ENCODE assay signal across 23 cellular contexts in genomic region chr10:102407641-102407943, GRCh38. TPM values are rescaled to one million over a fixed set of nuclear protein-coding genes. Genes with fewer than 3 reads are reported as not detected.
DNase-seq lines count a peak whose midpoint lies in the region; ATAC-seq and TF ChIP-seq lines count a peak whose summit lies in the region.
"Had no signal": no experiment of that assay in that cellular context is flagged by ENCODE, and none has a peak within 500 bp of the region (broad histone marks: within the 10 kb centered on the region; RNA-seq: fewer than 3 reads in every experiment).

No MANE protein-coding gene starts in this region.

- no peaks in the 10 kb centered on the region for H3K9me3 ChIP-seq in muscle layer of duodenum (ENCODE audit: control insufficient read depth in 1 of 2, low read length in 2 of 2)
- no peaks in the 10 kb centered on the region for H3K9me3 ChIP-seq in transverse colon
- no peaks in the 10 kb centered on the region for H3K9me3 ChIP-seq in thyroid gland
- H3K9me3 ChIP-seq: BLaER1 treated with 17β-estradiol and CSF1 and Interleukin-3, amounts not matched to agents 10 nM and 100 nM; heart left ventricle; left lung; pancreas had no signal

- H3K27me3 ChIP-seq in muscle layer of duodenum (ENCODE audit: low read depth, low read length) (peaks cover 30% of the 10 kb centered on the region), transverse colon (peaks cover 50% of the 10 kb centered on the region), thyroid gland (peaks cover 21% of the 10 kb centered on the region)

- intact Hi-C loops in transverse colon (cut with DNase I; ENCODE audit: low total_unique reads) (no loop called here), thyroid gland (cut with DNase I) (no loop called here)

- peaks cover 24% of the 10 kb centered on the region for H3K27me3 Mint-ChIP-seq in activated T-cell treated with anti-CD3 and anti-CD28 coated beads, Interleukin-2, amount 50 U/mL, for 24 hours
- peaks cover 7% of the 10 kb centered on the region for H3K27me3 Mint-ChIP-seq in activated T-cell treated with anti-CD3 and anti-CD28 coated beads, Interleukin-2, amount 50 U/mL, for 72 hours (ENCODE audit: low read depth)
- H3K27me3 Mint-ChIP-seq in activated naive CD8-positive, alpha-beta T cell treated with anti-CD3 and anti-CD28 coated beads for 36 hours, result peaks cover 7% of the 10 kb centered on the region

- no peaks in the 10 kb centered on the region for H3K9me3 Mint-ChIP-seq in activated T-cell treated with anti-CD3 and anti-CD28 coated beads, Interleukin-2, amount 50 U/mL, for 24 hours
- no peaks in the 10 kb centered on the region for H3K9me3 Mint-ChIP-seq in activated T-cell treated with anti-CD3 and anti-CD28 coated beads, Interleukin-2, amount 50 U/mL, for 72 hours
- H3K9me3 Mint-ChIP-seq in activated naive CD8-positive, alpha-beta T cell treated with anti-CD3 and anti-CD28 coated beads for 36 hours, result no peaks in the 10 kb centered on the region

- peaks cover 18% of the 10 kb centered on the region for H3K36me3 Mint-ChIP-seq in activated T-cell treated with anti-CD3 and anti-CD28 coated beads, Interleukin-2, amount 50 U/mL, for 24 hours (ENCODE audit: low read depth)
- peaks cover 0 to 2% of the 10 kb centered on the region in 2 donors for H3K36me3 Mint-ChIP-seq in activated T-cell treated with anti-CD3 and anti-CD28 coated beads, Interleukin-2, amount 50 U/mL, for 72 hours (ENCODE audit: insufficient read depth in 2 of 2)
- H3K36me3 Mint-ChIP-seq in activated naive CD8-positive, alpha-beta T cell treated with anti-CD3 and anti-CD28 coated beads for 36 hours, result peaks cover 1% of the 10 kb centered on the region

- no peak for ATAC-seq in activated T-cell treated with anti-CD3 and anti-CD28 coated beads, Interleukin-2, amount 50 U/mL, for 72 hours (replicated peaks in 1 of 2)
- no peak for ATAC-seq in GM21737 (IDR thresholded peaks at IDR 0.05; ENCODE audit: unreplicated experiment)
- ATAC-seq: heart left ventricle, left lung, pancreas, PC-3, sciatic nerve had no signal

- TF ChIP-seq CTCF in transverse colon (IDR thresholded peaks at IDR 0.05) (no peak), thyroid gland (IDR thresholded peaks at IDR 0.05) (no peak)

- peak overlapping the region; percentile 87 for H3K27ac Mint-ChIP-seq in activated T-cell treated with anti-CD3 and anti-CD28 coated beads, Interleukin-2, amount 50 U/mL, for 24 hours
- no peak overlapping the region for H3K27ac Mint-ChIP-seq in activated T-cell treated with anti-CD3 and anti-CD28 coated beads, Interleukin-2, amount 50 U/mL, for 72 hours
- peak overlapping the region; percentile 22 for H3K27ac Mint-ChIP-seq in activated naive CD8-positive, alpha-beta T cell treated with anti-CD3 and anti-CD28 coated beads for 36 hours

- H3K27ac ChIP-seq in muscle layer of duodenum (ENCODE audit: low read length) (peak overlapping the region; percentile 86), transverse colon (peak overlapping the region; percentile 68 to 99 (median 90)), thyroid gland (no peak overlapping the region)
- H3K27ac ChIP-seq: BLaER1 treated with 17β-estradiol and CSF1 and Interleukin-3, amounts not matched to agents 10 nM and 100 nM; left lung; pancreas had no signal

- peaks cover 0 to 50% of the 10 kb centered on the region in 2 donors for H3K4me1 ChIP-seq in muscle layer of duodenum (ENCODE audit: control insufficient read depth in 1 of 2, insufficient read depth in 2 of 2, low read length in 2 of 2)
- H3K4me1 ChIP-seq in transverse colon, result peaks cover 11 to 21% (median 18%) of the 10 kb centered on the region in 4 donors
- peaks cover 4 to 19% of the 10 kb centered on the region in 2 donors for H3K4me1 ChIP-seq in thyroid gland
- H3K4me1 ChIP-seq: pancreas had no signal

- no peak overlapping the region for H3K4me3 Mint-ChIP-seq in activated T-cell treated with anti-CD3 and anti-CD28 coated beads, Interleukin-2, amount 50 U/mL, for 24 hours
- H3K4me3 Mint-ChIP-seq in activated T-cell treated with anti-CD3 and anti-CD28 coated beads, Interleukin-2, amount 50 U/mL, for 72 hours, result peak overlapping the region in 1 of 2 donors; percentile 83
- H3K4me3 Mint-ChIP-seq in activated naive CD8-positive, alpha-beta T cell treated with anti-CD3 and anti-CD28 coated beads for 36 hours, result no peak overlapping the region

- DNase-seq in activated T-cell treated with anti-CD3 and anti-CD28 coated beads, Interleukin-2, amount 50 U/mL, for 24 hours, result no peak
- DNase-seq in activated T-cell treated with anti-CD3 and anti-CD28 coated beads, Interleukin-2, amount 50 U/mL, for 72 hours, result no peak
- no peak for DNase-seq in activated naive CD8-positive, alpha-beta T cell treated with anti-CD3 and anti-CD28 coated beads for 36 hours
- no peak for DNase-seq in transverse colon
- DNase-seq in DMS 273 treated with DMSO at 0.1 percent for 48 hours (lab: John Stamatoyannopoulos, UW), result no peak
- DNase-seq in thyroid gland, result no peak
- DNase-seq: central memory CD4-positive, alpha-beta T cell; GDM1; heart left ventricle; KBM-7; left lung; NCI-H1694; NCI-H2227 treated with DMSO at 0.1 percent for 48 hours; NCI-H82; pancreas; PC-3; stimulated activated naive CD4-positive, alpha-beta T cell treated with Interleukin-2 at 50 U/mL for 16 hours had no signal

- TF ChIP-seq POLR2A in transverse colon (IDR thresholded peaks at IDR 0.05) (no peak), thyroid gland (IDR thresholded peaks at IDR 0.05) (no peak)

- H3K36me3 ChIP-seq in muscle layer of duodenum (ENCODE audit: control insufficient read depth in 1 of 2, insufficient read depth in 2 of 2, low read length in 2 of 2), result peaks cover 0 to 5% of the 10 kb centered on the region in 2 donors
- H3K36me3 ChIP-seq in transverse colon, result no peaks in the 10 kb centered on the region
- H3K36me3 ChIP-seq in thyroid gland, result no peaks in the 10 kb centered on the region
- H3K36me3 ChIP-seq: pancreas had no signal

- no peak for TF ChIP-seq EP300 in transverse colon (IDR thresholded peaks at IDR 0.05; ENCODE audit: low read depth)

- peaks cover 35% of the 10 kb centered on the region for H3K4me1 Mint-ChIP-seq in activated T-cell treated with anti-CD3 and anti-CD28 coated beads, Interleukin-2, amount 50 U/mL, for 24 hours (ENCODE audit: low read depth)
- H3K4me1 Mint-ChIP-seq in activated T-cell treated with anti-CD3 and anti-CD28 coated beads, Interleukin-2, amount 50 U/mL, for 72 hours (ENCODE audit: low read depth), result peaks cover 63% of the 10 kb centered on the region
- peaks cover 44% of the 10 kb centered on the region for H3K4me1 Mint-ChIP-seq in activated naive CD8-positive, alpha-beta T cell treated with anti-CD3 and anti-CD28 coated beads for 36 hours

- in situ Hi-C loops in transverse colon (cut with MboI; ENCODE audit: low pct_ligation_motif_present in 1 of 4, low pct_unique_long_range_greater_than_20kb in 1 of 4, low sequenced_read_pairs in 3 of 4), result no loop called here

- 71% methylated on average over 6 of the region's 6 CpGs; no CpG with 5 or more reads in 1 of the 2 donors for WGBS in transverse colon (ENCODE audit: low coverage in 1 of 2), 2 donors
- 74 to 94% methylated on average over 4 to 6 of the region's 6 CpGs for WGBS in thyroid gland, 2 donors

- H3K4me3 ChIP-seq in muscle layer of duodenum (ENCODE audit: low read depth in 1 of 2, low read length in 2 of 2), result peak overlapping the region; percentile 37 to 74
- peak overlapping the region in 1 of 4 donors; percentile 45 for H3K4me3 ChIP-seq in transverse colon
- H3K4me3 ChIP-seq in thyroid gland (replicated peaks in 1 of 3), result no peak overlapping the region
- H3K4me3 ChIP-seq: BLaER1 treated with 17β-estradiol and CSF1 and Interleukin-3, amounts not matched to agents 10 nM and 100 nM; left lung; pancreas had no signal

RNA-seq across cellular contexts. Expression of gene PSD, which starts 11.0 kb away (rescaled TPM):
- 10 to 100 TPM in 1 of 2 donors, 1 to 10 TPM in 1; 8.6 to 11.7 TPM for total RNA-seq in activated T-cell treated with anti-CD3 and anti-CD28 coated beads, Interleukin-2, amount 50 U/mL, for 72 hours
- total RNA-seq in activated naive CD8-positive, alpha-beta T cell treated with anti-CD3 and anti-CD28 coated beads for 36 hours, result 1 to 10 TPM; 5.2 to 7.6 TPM
- 10 to 100 TPM; 38.9 to 56.1 (median 49.4) TPM for total RNA-seq in transverse colon
- 1 to 10 TPM in 1 of 4 donors, under 1 TPM in 3; 0.24 to 1.1 (median 0.49) TPM for total RNA-seq in thyroid gland

RNA-seq across cellular contexts. Expression of gene NFKB2, which starts 12.1 kb away (rescaled TPM):
- total RNA-seq in activated T-cell treated with anti-CD3 and anti-CD28 coated beads, Interleukin-2, amount 50 U/mL, for 72 hours, result 100 to 1,000 TPM; 472 to 564 TPM
- 100 to 1,000 TPM; 247 to 263 TPM for total RNA-seq in activated naive CD8-positive, alpha-beta T cell treated with anti-CD3 and anti-CD28 coated beads for 36 hours
- total RNA-seq in transverse colon, result 10 to 100 TPM in 3 of 4 donors, 1 to 10 TPM in 1; 4.4 to 24.5 (median 17.8) TPM
- 10 to 100 TPM; 12.3 to 26.0 (median 15.3) TPM for total RNA-seq in thyroid gland

RNA-seq across cellular contexts. Expression of gene FBXL15, which starts 13.0 kb away (rescaled TPM):
- 10 to 100 TPM; 15.3 TPM for total RNA-seq in activated T-cell treated with anti-CD3 and anti-CD28 coated beads, Interleukin-2, amount 50 U/mL, for 72 hours
- total RNA-seq in activated naive CD8-positive, alpha-beta T cell treated with anti-CD3 and anti-CD28 coated beads for 36 hours, result 10 to 100 TPM; 11.7 to 13.0 TPM
- total RNA-seq in transverse colon (10 to 100 TPM; 16.7 to 56.3 (median 46.0) TPM), thyroid gland (10 to 100 TPM; 13.4 to 34.0 (median 27.2) TPM)

RNA-seq across cellular contexts. Expression of gene CUEDC2, which starts 24.8 kb away (rescaled TPM):
- total RNA-seq in activated T-cell treated with anti-CD3 and anti-CD28 coated beads, Interleukin-2, amount 50 U/mL, for 72 hours, result 10 to 100 TPM; 78.7 to 79.5 TPM
- 10 to 100 TPM; 66.3 to 73.8 TPM for total RNA-seq in activated naive CD8-positive, alpha-beta T cell treated with anti-CD3 and anti-CD28 coated beads for 36 hours
- total RNA-seq in transverse colon (10 to 100 TPM in 3 of 4 donors, 1 to 10 TPM in 1; 5.2 to 35.2 (median 33.5) TPM), thyroid gland (10 to 100 TPM; 56.2 to 73.9 (median 62.0) TPM)

RNA-seq across cellular contexts. Expression of gene C10orf95, which starts 43.8 kb away (rescaled TPM):
- under 1 TPM in 1 of 2 donors, not detected in 1; 0.21 TPM for total RNA-seq in activated T-cell treated with anti-CD3 and anti-CD28 coated beads, Interleukin-2, amount 50 U/mL, for 72 hours
- total RNA-seq in activated naive CD8-positive, alpha-beta T cell treated with anti-CD3 and anti-CD28 coated beads for 36 hours, result under 1 TPM; 0.49 to 0.62 TPM
- total RNA-seq in transverse colon (10 to 100 TPM in 1 of 4 donors, 1 to 10 TPM in 1, under 1 TPM in 2; 0.48 to 34.4 (median 1.1) TPM), thyroid gland (1 to 10 TPM; 1.1 to 2.9 (median 1.8) TPM)
- total RNA-seq: A673, sciatic nerve, SK-MEL-5 had no signal

Comparison
In these comparisons a context has a peak if more than half of its experiments do, and no peak if none do; other contexts are left out.
1. H3K27ac ChIP-seq: peak in muscle layer of duodenum (single experiment) and transverse colon (4 of 4); none in thyroid gland (0 of 3).
2. H3K4me3 ChIP-seq: peak in muscle layer of duodenum (2 of 2); none in thyroid gland (0 of 3).
3. RNA of gene NFKB2, which starts 12.1 kb away (total RNA-seq): 472 to 564 TPM in activated T-cell treated with anti-CD3 and anti-CD28 coated beads, Interleukin-2, amount 50 U/mL, for 72 hours and 247 to 263 TPM in activated naive CD8-positive, alpha-beta T cell treated with anti-CD3 and anti-CD28 coated beads for 36 hours; 4.4 to 24.5 TPM in transverse colon and 12.3 to 26.0 TPM in thyroid gland; every median in the first group is over 4 times any median in the second.